8 cellular contexts compared by ENCODE assay signal in the genomic region with DNA sequence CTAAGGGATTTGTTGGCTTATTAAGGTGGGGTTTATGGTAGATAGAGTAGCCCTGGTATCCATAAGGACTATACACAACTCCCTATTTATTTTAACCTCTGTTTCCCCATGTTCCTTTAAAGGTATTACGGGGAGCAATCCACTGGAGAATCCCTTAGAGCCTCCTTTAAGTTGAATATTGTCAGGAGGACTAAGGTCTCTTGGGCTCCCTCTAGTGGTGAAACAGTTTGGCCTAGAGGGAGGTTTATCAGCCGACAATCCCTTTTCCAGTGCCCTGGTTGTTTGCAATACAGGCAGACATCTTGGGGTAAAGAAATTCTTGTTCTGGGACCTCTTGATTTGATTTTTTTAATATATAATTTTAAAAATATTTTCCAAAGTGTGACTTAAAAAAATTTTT. TPM values are rescaled to one million over a fixed set of nuclear protein-coding genes. Genes with fewer than 3 reads are reported as not detected.
DNase-seq lines count a peak whose midpoint lies in the region; ATAC-seq and TF ChIP-seq lines count a peak whose summit lies in the region.

No MANE protein-coding gene starts in this region.

- POLR2A ChIA-PET in activated B cell treated with CpG ODN at 0.5 μM for 24 hours (lab: Charles Lee), result no interaction called here

- 0 to 48% methylated on average over 1 to 2 of the region's 2 CpGs for WGBS in transverse colon (ENCODE audit: low coverage in 1 of 2), 2 donors

- H3K27ac ChIP-seq in transverse colon, result no peak overlapping the region

- no peaks in the 10 kb centered on the region for H3K9me3 ChIP-seq in transverse colon

- TF ChIP-seq POLR2A in transverse colon (IDR thresholded peaks at IDR 0.05), result no peak

- H3K9me3 Mint-ChIP-seq in activated B cell treated with CpG ODN at 0.5 μM for 24 hours (no peaks in the 10 kb centered on the region), endothelial cell (ENCODE audit: unreplicated experiment) (no peaks in the 10 kb centered on the region)

- intact Hi-C loops in activated B cell treated with CpG ODN at 0.5 μM for 24 hours (cut with micrococcal nuclease), result loop anchor here (1.0 to 2.0 kb wide), 2 partner anchors 13 to 1139 kb away; a partner anchor contains a TSS
- intact Hi-C loops in transverse colon (cut with DNase I; ENCODE audit: low total_unique reads), result no loop called here

- CTCF ChIA-PET in activated B cell treated with CpG ODN at 0.5 μM for 24 hours (lab: Charles Lee), result interaction anchor here (0.7 kb wide), 1 partner anchor 18 kb away, joined by 4 read pairs; no protein-coding TSS in a partner anchor

- in situ Hi-C loops in transverse colon (cut with MboI; ENCODE audit: low pct_ligation_motif_present in 1 of 4, low pct_unique_long_range_greater_than_20kb in 1 of 4, low sequenced_read_pairs in 3 of 4), result no loop called here

- no peaks in the 10 kb centered on the region for H3K4me1 ChIP-seq in transverse colon

- H3K27ac Mint-ChIP-seq in activated B cell treated with CpG ODN at 0.5 μM for 24 hours (no peak overlapping the region), endothelial cell (ENCODE audit: unreplicated experiment) (no peak overlapping the region)

- peak; percentile 74 for ATAC-seq in HG02678 (IDR thresholded peaks at IDR 0.05; ENCODE audit: unreplicated experiment)
- peak; percentile 68 for ATAC-seq in activated B cell treated with CpG ODN at 0.5 μM for 24 hours (ENCODE audit: low read depth)

- TF ChIP-seq CTCF in activated B cell treated with CpG ODN at 0.5 μM for 24 hours (IDR thresholded peaks at IDR 0.05), result no peak
- TF ChIP-seq CTCF in endothelial cell (IDR thresholded peaks at IDR 0.05; ENCODE audit: unreplicated experiment), result peak; percentile 79
- TF ChIP-seq CTCF in transverse colon (IDR thresholded peaks at IDR 0.05), result peak; percentile 64 to 88 (median 82)

- peaks cover 12% of the 10 kb centered on the region for H3K36me3 Mint-ChIP-seq in activated B cell treated with CpG ODN at 0.5 μM for 24 hours (ENCODE audit: low read depth)
- H3K36me3 Mint-ChIP-seq in endothelial cell (ENCODE audit: low read depth, unreplicated experiment), result peaks cover 5% of the 10 kb centered on the region

- H3K27me3 ChIP-seq in transverse colon, result no peaks in the 10 kb centered on the region

- peak; percentile 16 to 35 for DNase-seq in SHP77 (lab: John Stamatoyannopoulos, UW)
- no peak for DNase-seq in SHP77 treated with DMSO at 0.1 percent for 48 hours (lab: John Stamatoyannopoulos, UW)
- DNase-seq in NCI-H2171 treated with DMSO at 0.1 percent for 48 hours (lab: John Stamatoyannopoulos, UW), result peak; percentile 53
- no peak for DNase-seq in activated B cell treated with CpG ODN at 0.5 μM for 24 hours
- DNase-seq in endothelial cell (ENCODE audit: low spot score), result peak; percentile 72
- DNase-seq in midbrain (lab: John Stamatoyannopoulos, UW), result peak; percentile 55
- peak; percentile 55 for DNase-seq in transverse colon

- TF ChIP-seq EP300 in transverse colon (IDR thresholded peaks at IDR 0.05; ENCODE audit: low read depth), result no peak

- H3K27me3 Mint-ChIP-seq in activated B cell treated with CpG ODN at 0.5 μM for 24 hours (no peaks in the 10 kb centered on the region), endothelial cell (ENCODE audit: unreplicated experiment) (no peaks in the 10 kb centered on the region)

- H3K4me3 Mint-ChIP-seq in activated B cell treated with CpG ODN at 0.5 μM for 24 hours (no peak overlapping the region), endothelial cell (ENCODE audit: unreplicated experiment) (no peak overlapping the region)

- no peaks in the 10 kb centered on the region for H3K36me3 ChIP-seq in transverse colon

- H3K4me3 ChIP-seq in transverse colon, result no peak overlapping the region

- H3K4me1 Mint-ChIP-seq in activated B cell treated with CpG ODN at 0.5 μM for 24 hours (peaks cover 31% of the 10 kb centered on the region), endothelial cell (ENCODE audit: unreplicated experiment) (peaks cover 2% of the 10 kb centered on the region)

RNA-seq across cellular contexts. Expression of a gene that starts 12.9 kb away (rescaled TPM):
- total RNA-seq in activated B cell treated with CpG ODN at 0.5 μM for 24 hours (76.1 and 80.6 TPM in 2 replicates), endothelial cell (ENCODE audit: unreplicated experiment) (67.2 TPM), transverse colon (10 to 100 TPM; 56.9 to 92.4 (median 69.8) TPM)

RNA-seq across cellular contexts. Expression of a gene that starts 51.2 kb away (rescaled TPM):
- total RNA-seq in activated B cell treated with CpG ODN at 0.5 μM for 24 hours, result 3.4 TPM in 2 replicates
- total RNA-seq in endothelial cell (ENCODE audit: unreplicated experiment), result 0.49 TPM
- 10 to 100 TPM in 1 of 4 donors, 1 to 10 TPM in 3; 5.6 to 13.4 (median 6.9) TPM for total RNA-seq in transverse colon

Comparison
In these comparisons a context has a peak if more than half of its experiments do, and no peak if none do; other contexts are left out.
1. DNase-seq: peak in SHP77 (2 of 2), NCI-H2171 treated with DMSO at 0.1 percent for 48 hours (single experiment), endothelial cell (single experiment), midbrain (single experiment) and transverse colon (single experiment); none in SHP77 treated with DMSO at 0.1 percent for 48 hours (single experiment) and activated B cell treated with CpG ODN at 0.5 μM for 24 hours (single experiment).